In genomic region chr1:172851871-172852270, GRCh38 we compare ENCODE assay signal across 16 cellular contexts.
A peak's percentile ranks its signal among the peaks of the same experiment; 100 is the strongest.
DNase-seq lines count a peak whose midpoint lies in the region; ATAC-seq and TF ChIP-seq lines count a peak whose summit lies in the region.
"Had no signal": no experiment of that assay in that cellular context is flagged by ENCODE, and none has a peak within 500 bp of the region (broad histone marks: within the 10 kb centered on the region; RNA-seq: fewer than 3 reads in every experiment).

No MANE protein-coding gene starts in this region.

- no peak overlapping the region for H2BK120ac ChIP-seq in mesendoderm (ENCODE audit: low read depth, low read length)

- H3K9ac ChIP-seq in mesendoderm (ENCODE audit: low read length): no peak overlapping the region
- H3K9ac ChIP-seq: GM23248 had no signal

- no peaks in the 10 kb centered on the region for H3K27me3 ChIP-seq in mesendoderm (ENCODE audit: insufficient read depth, low read length, poor library complexity)

- no peak overlapping the region for H3K27ac ChIP-seq in mesendoderm (ENCODE audit: low read depth, low read length)
- H3K27ac ChIP-seq: A549, GM23248 had no signal

- no peak overlapping the region for H3K23ac ChIP-seq in mesendoderm (ENCODE audit: low read length)

- H2BK15ac ChIP-seq in mesendoderm (replicated peaks; ENCODE audit: low read depth): no peak overlapping the region

- H3K56ac ChIP-seq in mesendoderm (ENCODE audit: low read length): no peak overlapping the region

- no peak for TF ChIP-seq CTCF in fibroblast of villous mesenchyme (IDR thresholded peaks at IDR 0.05; ENCODE audit: insufficient read depth, low read depth, low read length)

- peak overlapping the region; percentile 18 for H3K4me3 ChIP-seq in fibroblast of villous mesenchyme (ENCODE audit: low read depth, low read length)
- H3K4me3 ChIP-seq in mesendoderm (ENCODE audit: low read length): no peak overlapping the region
- H3K4me3 ChIP-seq: A549, GM23248 had no signal

- H3K79me1 ChIP-seq in mesendoderm (ENCODE audit: low read length): no peaks in the 10 kb centered on the region

- H2BK5ac ChIP-seq in mesendoderm (ENCODE audit: low read length): no peak overlapping the region

- H3K4me2 ChIP-seq in mesendoderm (ENCODE audit: low read length): no peak overlapping the region
- H3K4me2 ChIP-seq: A549 had no signal

- H4K8ac ChIP-seq in mesendoderm (ENCODE audit: low read depth, low read length): no peak overlapping the region

- no peaks in the 10 kb centered on the region for H3K4me1 ChIP-seq in mesendoderm (ENCODE audit: control insufficient read depth, low read depth, low read length)
- H3K4me1 ChIP-seq: A549 had no signal

- no CpG with 5 or more reads among the region's 2 CpGs for WGBS in mesendoderm (ENCODE audit: extremely low coverage, insufficient coverage, low lambda C conversion rate)

- H3K4ac ChIP-seq in mesendoderm (ENCODE audit: low read depth, low read length): no peak overlapping the region

- H3K36me3 ChIP-seq in mesendoderm (ENCODE audit: control insufficient read depth, insufficient read depth, low read length): no peaks in the 10 kb centered on the region

- no peak overlapping the region for H4K5ac ChIP-seq in mesendoderm (ENCODE audit: low read length)

- ATAC-seq in GM21825 (IDR thresholded peaks at IDR 0.05; ENCODE audit: unreplicated experiment) (no peak), HG03521 (IDR thresholded peaks at IDR 0.05; ENCODE audit: unreplicated experiment) (no peak), HG03432 (IDR thresholded peaks at IDR 0.05; ENCODE audit: unreplicated experiment) (no peak)
- ATAC-seq: A549; CD8-positive, alpha-beta T cell; HCT116 had no signal

- DNase-seq in EH (ENCODE audit: low read depth) (peak; percentile 46), NCI-H226 (peak; percentile 75), fibroblast of villous mesenchyme (ENCODE audit: low read depth) (no peak), mesendoderm (peak; percentile 46), UCSD-AML1 (lab: John Stamatoyannopoulos, UW; ENCODE audit: unreplicated experiment) (no peak)
- DNase-seq: Caco-2; CD8-positive, alpha-beta T cell; DMS53; GM23248; IMR-90; KBM-7 had no signal

- no peak overlapping the region for H2AK5ac ChIP-seq in mesendoderm (ENCODE audit: low read length)

- no peaks in the 10 kb centered on the region for H3K79me2 ChIP-seq in mesendoderm (ENCODE audit: control insufficient read depth, insufficient read depth, low read length)

- no peak overlapping the region for H3K18ac ChIP-seq in mesendoderm (ENCODE audit: low read length)

Comparison
In these comparisons a context has a peak if more than half of its experiments do, and no peak if none do; other contexts are left out.
1. DNase-seq: peak in EH (single experiment), NCI-H226 (single experiment) and mesendoderm (single experiment); none in fibroblast of villous mesenchyme (single experiment) and UCSD-AML1 (single experiment).